1 cellular context compared by ENCODE assay signal in the genomic region with DNA sequence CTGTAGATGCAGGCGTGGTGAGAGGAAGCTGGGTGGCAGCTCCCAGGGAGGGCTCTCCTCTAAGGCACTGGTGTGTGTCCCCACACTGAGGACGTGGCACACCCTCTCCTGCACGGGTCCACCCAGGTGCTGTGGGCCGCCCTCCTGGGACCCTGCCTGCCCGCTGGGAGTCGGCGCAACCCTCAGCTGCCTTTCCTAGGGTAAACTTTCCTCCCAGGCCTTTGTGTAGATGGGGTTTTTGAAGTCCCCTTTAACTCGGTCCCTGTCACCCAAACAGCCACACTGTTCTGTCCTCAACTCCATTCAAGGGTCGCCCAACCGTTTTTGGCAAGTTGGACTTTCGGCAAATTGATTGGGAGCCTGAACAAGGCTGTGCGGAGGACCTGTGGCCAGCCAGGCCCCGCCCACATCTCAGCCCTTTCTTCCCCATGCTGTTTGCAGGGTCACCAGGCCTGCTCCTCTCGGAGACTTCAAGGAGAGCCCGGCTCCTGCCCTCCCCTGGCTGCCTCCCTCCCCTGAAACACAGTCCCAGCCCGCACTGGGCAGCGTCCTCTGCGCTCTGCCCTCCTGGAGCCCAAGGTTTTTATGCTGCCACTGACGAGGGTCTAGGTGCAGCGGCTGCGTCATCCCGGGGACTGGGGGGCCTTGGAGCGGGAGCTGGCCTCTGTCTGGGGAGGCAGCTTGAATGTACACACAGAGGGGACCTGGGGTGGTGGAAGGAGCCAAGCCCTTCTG.
TF ChIP-seq lines count a peak whose summit lies in the region.

No MANE protein-coding gene starts in this region.

TF ChIP-seq in H1, 55 proteins besides CTCF, POLR2A, EP300 and RAD21:
- no peak for TF ChIP-seq SAP30 (IDR thresholded peaks at IDR 0.05; ENCODE audit: insufficient read depth, insufficient replicate concordance, low read length)
- TF ChIP-seq ZNF274 (IDR thresholded peaks at IDR 0.05; ENCODE audit: borderline replicate concordance, extremely low read depth, low read length), result no peak
- TF ChIP-seq TCF12 (IDR thresholded peaks at IDR 0.05; ENCODE audit: low read depth, low read length), result no peak
- TF ChIP-seq, protein P1, sequence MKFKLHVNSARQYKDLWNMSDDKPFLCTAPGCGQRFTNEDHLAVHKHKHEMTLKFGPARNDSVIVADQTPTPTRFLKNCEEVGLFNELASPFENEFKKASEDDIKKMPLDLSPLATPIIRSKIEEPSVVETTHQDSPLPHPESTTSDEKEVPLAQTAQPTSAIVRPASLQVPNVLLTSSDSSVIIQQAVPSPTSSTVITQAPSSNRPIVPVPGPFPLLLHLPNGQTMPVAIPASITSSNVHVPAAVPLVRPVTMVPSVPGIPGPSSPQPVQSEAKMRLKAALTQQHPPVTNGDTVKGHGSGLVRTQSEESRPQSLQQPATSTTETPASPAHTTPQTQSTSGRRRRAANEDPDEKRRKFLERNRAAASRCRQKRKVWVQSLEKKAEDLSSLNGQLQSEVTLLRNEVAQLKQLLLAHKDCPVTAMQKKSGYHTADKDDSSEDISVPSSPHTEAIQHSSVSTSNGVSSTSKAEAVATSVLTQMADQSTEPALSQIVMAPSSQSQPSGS (IDR thresholded peaks at IDR 0.05; ENCODE audit: low read length), result no peak
- TF ChIP-seq RBBP5 (IDR thresholded peaks at IDR 0.05; ENCODE audit: borderline replicate concordance, low read depth, low read length), result no peak
- TF ChIP-seq, protein P2, sequence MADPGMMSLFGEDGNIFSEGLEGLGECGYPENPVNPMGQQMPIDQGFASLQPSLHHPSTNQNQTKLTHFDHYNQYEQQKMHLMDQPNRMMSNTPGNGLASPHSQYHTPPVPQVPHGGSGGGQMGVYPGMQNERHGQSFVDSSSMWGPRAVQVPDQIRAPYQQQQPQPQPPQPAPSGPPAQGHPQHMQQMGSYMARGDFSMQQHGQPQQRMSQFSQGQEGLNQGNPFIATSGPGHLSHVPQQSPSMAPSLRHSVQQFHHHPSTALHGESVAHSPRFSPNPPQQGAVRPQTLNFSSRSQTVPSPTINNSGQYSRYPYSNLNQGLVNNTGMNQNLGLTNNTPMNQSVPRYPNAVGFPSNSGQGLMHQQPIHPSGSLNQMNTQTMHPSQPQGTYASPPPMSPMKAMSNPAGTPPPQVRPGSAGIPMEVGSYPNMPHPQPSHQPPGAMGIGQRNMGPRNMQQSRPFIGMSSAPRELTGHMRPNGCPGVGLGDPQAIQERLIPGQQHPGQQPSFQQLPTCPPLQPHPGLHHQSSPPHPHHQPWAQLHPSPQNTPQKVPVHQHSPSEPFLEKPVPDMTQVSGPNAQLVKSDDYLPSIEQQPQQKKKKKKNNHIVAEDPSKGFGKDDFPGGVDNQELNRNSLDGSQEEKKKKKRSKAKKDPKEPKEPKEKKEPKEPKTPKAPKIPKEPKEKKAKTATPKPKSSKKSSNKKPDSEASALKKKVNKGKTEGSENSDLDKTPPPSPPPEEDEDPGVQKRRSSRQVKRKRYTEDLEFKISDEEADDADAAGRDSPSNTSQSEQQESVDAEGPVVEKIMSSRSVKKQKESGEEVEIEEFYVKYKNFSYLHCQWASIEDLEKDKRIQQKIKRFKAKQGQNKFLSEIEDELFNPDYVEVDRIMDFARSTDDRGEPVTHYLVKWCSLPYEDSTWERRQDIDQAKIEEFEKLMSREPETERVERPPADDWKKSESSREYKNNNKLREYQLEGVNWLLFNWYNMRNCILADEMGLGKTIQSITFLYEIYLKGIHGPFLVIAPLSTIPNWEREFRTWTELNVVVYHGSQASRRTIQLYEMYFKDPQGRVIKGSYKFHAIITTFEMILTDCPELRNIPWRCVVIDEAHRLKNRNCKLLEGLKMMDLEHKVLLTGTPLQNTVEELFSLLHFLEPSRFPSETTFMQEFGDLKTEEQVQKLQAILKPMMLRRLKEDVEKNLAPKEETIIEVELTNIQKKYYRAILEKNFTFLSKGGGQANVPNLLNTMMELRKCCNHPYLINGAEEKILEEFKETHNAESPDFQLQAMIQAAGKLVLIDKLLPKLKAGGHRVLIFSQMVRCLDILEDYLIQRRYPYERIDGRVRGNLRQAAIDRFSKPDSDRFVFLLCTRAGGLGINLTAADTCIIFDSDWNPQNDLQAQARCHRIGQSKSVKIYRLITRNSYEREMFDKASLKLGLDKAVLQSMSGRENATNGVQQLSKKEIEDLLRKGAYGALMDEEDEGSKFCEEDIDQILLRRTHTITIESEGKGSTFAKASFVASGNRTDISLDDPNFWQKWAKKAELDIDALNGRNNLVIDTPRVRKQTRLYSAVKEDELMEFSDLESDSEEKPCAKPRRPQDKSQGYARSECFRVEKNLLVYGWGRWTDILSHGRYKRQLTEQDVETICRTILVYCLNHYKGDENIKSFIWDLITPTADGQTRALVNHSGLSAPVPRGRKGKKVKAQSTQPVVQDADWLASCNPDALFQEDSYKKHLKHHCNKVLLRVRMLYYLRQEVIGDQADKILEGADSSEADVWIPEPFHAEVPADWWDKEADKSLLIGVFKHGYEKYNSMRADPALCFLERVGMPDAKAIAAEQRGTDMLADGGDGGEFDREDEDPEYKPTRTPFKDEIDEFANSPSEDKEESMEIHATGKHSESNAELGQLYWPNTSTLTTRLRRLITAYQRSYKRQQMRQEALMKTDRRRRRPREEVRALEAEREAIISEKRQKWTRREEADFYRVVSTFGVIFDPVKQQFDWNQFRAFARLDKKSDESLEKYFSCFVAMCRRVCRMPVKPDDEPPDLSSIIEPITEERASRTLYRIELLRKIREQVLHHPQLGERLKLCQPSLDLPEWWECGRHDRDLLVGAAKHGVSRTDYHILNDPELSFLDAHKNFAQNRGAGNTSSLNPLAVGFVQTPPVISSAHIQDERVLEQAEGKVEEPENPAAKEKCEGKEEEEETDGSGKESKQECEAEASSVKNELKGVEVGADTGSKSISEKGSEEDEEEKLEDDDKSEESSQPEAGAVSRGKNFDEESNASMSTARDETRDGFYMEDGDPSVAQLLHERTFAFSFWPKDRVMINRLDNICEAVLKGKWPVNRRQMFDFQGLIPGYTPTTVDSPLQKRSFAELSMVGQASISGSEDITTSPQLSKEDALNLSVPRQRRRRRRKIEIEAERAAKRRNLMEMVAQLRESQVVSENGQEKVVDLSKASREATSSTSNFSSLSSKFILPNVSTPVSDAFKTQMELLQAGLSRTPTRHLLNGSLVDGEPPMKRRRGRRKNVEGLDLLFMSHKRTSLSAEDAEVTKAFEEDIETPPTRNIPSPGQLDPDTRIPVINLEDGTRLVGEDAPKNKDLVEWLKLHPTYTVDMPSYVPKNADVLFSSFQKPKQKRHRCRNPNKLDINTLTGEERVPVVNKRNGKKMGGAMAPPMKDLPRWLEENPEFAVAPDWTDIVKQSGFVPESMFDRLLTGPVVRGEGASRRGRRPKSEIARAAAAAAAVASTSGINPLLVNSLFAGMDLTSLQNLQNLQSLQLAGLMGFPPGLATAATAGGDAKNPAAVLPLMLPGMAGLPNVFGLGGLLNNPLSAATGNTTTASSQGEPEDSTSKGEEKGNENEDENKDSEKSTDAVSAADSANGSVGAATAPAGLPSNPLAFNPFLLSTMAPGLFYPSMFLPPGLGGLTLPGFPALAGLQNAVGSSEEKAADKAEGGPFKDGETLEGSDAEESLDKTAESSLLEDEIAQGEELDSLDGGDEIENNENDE (IDR thresholded peaks at IDR 0.05; ENCODE audit: insufficient replicate concordance, low read length), result no peak
- no peak for TF ChIP-seq CBX5 (IDR thresholded peaks at IDR 0.05; ENCODE audit: low read depth, low read length)
- TF ChIP-seq KDM4A (IDR thresholded peaks at IDR 0.05; ENCODE audit: low read depth, low read length, severe bottlenecking), result no peak
- no peak for TF ChIP-seq GTF2F1 (IDR thresholded peaks at IDR 0.05; ENCODE audit: borderline replicate concordance, low read depth, low read length)
- TF ChIP-seq, protein P3, sequence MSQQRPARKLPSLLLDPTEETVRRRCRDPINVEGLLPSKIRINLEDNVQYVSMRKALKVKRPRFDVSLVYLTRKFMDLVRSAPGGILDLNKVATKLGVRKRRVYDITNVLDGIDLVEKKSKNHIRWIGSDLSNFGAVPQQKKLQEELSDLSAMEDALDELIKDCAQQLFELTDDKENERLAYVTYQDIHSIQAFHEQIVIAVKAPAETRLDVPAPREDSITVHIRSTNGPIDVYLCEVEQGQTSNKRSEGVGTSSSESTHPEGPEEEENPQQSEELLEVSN (IDR thresholded peaks at IDR 0.05), result no peak
- TF ChIP-seq JUN (IDR thresholded peaks at IDR 0.05; ENCODE audit: low read depth, low read length), result no peak
- no peak for TF ChIP-seq SUZ12 (IDR thresholded peaks at IDR 0.05; ENCODE audit: low read length)
- no peak for TF ChIP-seq JUND (IDR thresholded peaks at IDR 0.05; ENCODE audit: low read length)
